12 cellular contexts compared by ENCODE assay signal in genomic region chr4:168221298-168221697, GRCh38.
DNase-seq lines count a peak whose midpoint lies in the region; ATAC-seq and TF ChIP-seq lines count a peak whose summit lies in the region.
"Had no signal": no experiment of that assay in that cellular context is flagged by ENCODE, and none has a peak within 500 bp of the region (broad histone marks: within the 10 kb centered on the region; RNA-seq: fewer than 3 reads in every experiment).

No MANE protein-coding gene starts in this region.

- no peaks in the 10 kb centered on the region for H3K79me1 ChIP-seq in IMR-90 (ENCODE audit: low read depth in 1 of 2, low read length in 2 of 2)

- H3K4me1 ChIP-seq in IMR-90 (ENCODE audit: control insufficient read depth, insufficient read depth, low read length), result peaks cover 1% of the 10 kb centered on the region; the same call in 1 of the 2 replicates

- H3K4ac ChIP-seq in IMR-90 (ENCODE audit: low read depth, low read length), result no peak overlapping the region

- no CpG with 5 or more reads among the region's 2 CpGs for WGBS in IMR-90 (ENCODE audit: extremely low coverage in 2 of 2, insufficient read length in 1 of 2), 2 experiments

- no peak for TF ChIP-seq RAD21 in IMR-90 (IDR thresholded peaks at IDR 0.05; ENCODE audit: low read length)

- ATAC-seq in IMR-90 (ENCODE audit: low read depth), result peak; percentile 52
- no peak for ATAC-seq in Right ventricle myocardium superior (ENCODE audit: poor library complexity)
- no peak for ATAC-seq in GM21360 (IDR thresholded peaks at IDR 0.05; ENCODE audit: unreplicated experiment)
- ATAC-seq: stimulated activated naive B cell treated with anti-CD40 and anti-IgM and Interleukin-4, amounts not matched to agents 10 μg/mL and 1 μg/mL and 100 μg/mL, for 72 hours had no signal

- peaks cover 2% of the 10 kb centered on the region; the same call in 1 of the 2 replicates for H3K9me3 ChIP-seq in IMR-90 (ENCODE audit: control insufficient read depth, insufficient read depth, low read length)

- no peak overlapping the region for H3K27ac ChIP-seq in IMR-90 (ENCODE audit: insufficient read depth, low read length)

- H2BK120ac ChIP-seq in IMR-90 (ENCODE audit: low read depth, low read length), result no peak overlapping the region

- no TSS peak for BruUV-seq in IMR-90 (replicated peaks; lab: Mats Ljungman, UMichigan)

- H4K91ac ChIP-seq in IMR-90 (ENCODE audit: insufficient read depth, low read depth, low read length), result no peak overlapping the region

- H3K27me3 ChIP-seq in IMR-90 (ENCODE audit: control insufficient read depth, insufficient read depth, low read length), result no peaks in the 10 kb centered on the region

- H3K9me1 ChIP-seq in IMR-90 (ENCODE audit: insufficient read depth, low read length), result peaks cover 2% of the 10 kb centered on the region; the same call in 1 of the 2 replicates

- H3K56ac ChIP-seq in IMR-90 (ENCODE audit: extremely low read depth, insufficient read depth, low read length), result no peak overlapping the region

- H4K20me1 ChIP-seq in IMR-90 (ENCODE audit: insufficient read depth, low read length), result no peaks in the 10 kb centered on the region

- dilution Hi-C loops in IMR-90 (cut with HindIII; ENCODE audit: low sequenced_read_pairs, unreplicated experiment), result no loop called here

- H2AK9ac ChIP-seq in IMR-90 (replicated peaks; ENCODE audit: low read depth, low read length, poor library complexity), result no peak overlapping the region

- peak overlapping the region; percentile 56; the same call in 1 of the 2 replicates for H3K18ac ChIP-seq in IMR-90 (ENCODE audit: low read depth, low read length)

- H3K4me2 ChIP-seq in IMR-90 (ENCODE audit: low read depth, low read length), result no peak overlapping the region; the same call in 1 of the 2 replicates

- no peak overlapping the region for H4K8ac ChIP-seq in IMR-90 (ENCODE audit: low read depth in 2 of 2, low read length in 2 of 2)

- POLR2A ChIA-PET in IMR-90 (lab: Charles Lee; ENCODE audit: unreplicated experiment), result no interaction called here

- no peak overlapping the region for H2AFZ ChIP-seq in IMR-90 (replicated peaks; ENCODE audit: low read length, poor library complexity)

- intact Hi-C loops in IMR-90 (cut with micrococcal nuclease), result loop anchor here (2.0 kb wide), 1 partner anchor 16 kb away; no protein-coding TSS in a partner anchor
- intact Hi-C loops in Right ventricle myocardium superior (cut with DNase I), result no loop called here

- TF ChIP-seq POLR2A in IMR-90 (IDR thresholded peaks at IDR 0.05; ENCODE audit: low read depth, low read length), result no peak

- no peak for TF ChIP-seq CTCF in IMR-90 (conservative IDR thresholded peaks at IDR 0.05; ENCODE audit: low read depth, low read length)

- H3K4me3 ChIP-seq in IMR-90 (ENCODE audit: insufficient read depth, low read depth, low read length), result no peak overlapping the region

- 0 out of 3 replicates have a peak overlapping the region, but pooled peaks have one; percentile 39 for H2BK15ac ChIP-seq in IMR-90 (ENCODE audit: low read depth, low read length)

- in situ Hi-C loops in IMR-90 (cut with MboI; ENCODE audit: low sequenced_read_pairs), result no loop called here

- no peak overlapping the region for H3K23ac ChIP-seq in IMR-90 (ENCODE audit: low read depth, low read length)

- no peak overlapping the region for H2BK20ac ChIP-seq in IMR-90 (ENCODE audit: low read depth, low read length)

- no peaks in the 10 kb centered on the region for H3K36me3 ChIP-seq in IMR-90 (ENCODE audit: control insufficient read depth, insufficient read depth, low read length)

- no peak overlapping the region for H3K9ac ChIP-seq in IMR-90 (ENCODE audit: low read depth, low read length)

- DNase-seq in COR-L47 (lab: John Stamatoyannopoulos, UW) (peak; percentile 54), IMR-90 (peak; percentile 85), amniotic stem cell (lab: John Stamatoyannopoulos, UW) (peak; percentile 25), kidney tubule cell (ENCODE audit: low spot score) (peak; percentile 73), Right ventricle myocardium superior (no peak)
- no peak for DNase-seq in effector CD4-positive, alpha-beta T cell
- DNase-seq in activated CD4-positive, alpha-beta T cell treated with anti-CD3 and anti-CD28 coated beads, Interleukin-2, amount 50 U/mL, for 4 hours, result no peak
- DNase-seq: activated CD4-positive, CD25-positive, alpha-beta regulatory T cell; activated naive CD4-positive, alpha-beta T cell treated with Interleukin-2 at 50 U/mL for 16 hours; DND-41; stimulated activated naive B cell treated with anti-CD40 and anti-IgM and Interleukin-4, amounts not matched to agents 10 μg/mL and 1 μg/mL and 100 μg/mL, for 72 hours had no signal

- H3K14ac ChIP-seq in IMR-90 (replicated peaks; ENCODE audit: low read depth, low read length), result no peak overlapping the region

- peak overlapping the region; percentile 21 for H2BK5ac ChIP-seq in IMR-90 (ENCODE audit: low read depth, low read length, poor library complexity, severe bottlenecking)

- no peak overlapping the region for H2AK5ac ChIP-seq in IMR-90 (ENCODE audit: low read depth, low read length)

- H4K5ac ChIP-seq in IMR-90 (ENCODE audit: low read depth, low read length), result no peak overlapping the region

- CTCF ChIA-PET in IMR-90 (lab: Yijun Ruan, JAX), result no interaction called here

TF ChIP-seq in IMR-90, 13 proteins besides CTCF, POLR2A, EP300 and RAD21:
- TF ChIP-seq USF2 (IDR thresholded peaks at IDR 0.05; ENCODE audit: low read depth, low read length) (no peak), CEBPB (IDR thresholded peaks at IDR 0.05; ENCODE audit: low read depth, low read length) (no peak), MXI1 (IDR thresholded peaks at IDR 0.05; ENCODE audit: borderline replicate concordance, low read depth, low read length) (no peak), SMC3 (IDR thresholded peaks at IDR 0.05; ENCODE audit: low read depth, low read length) (no peak)

Comparison
In these comparisons a context has a peak if more than half of its experiments do, and no peak if none do; other contexts are left out.
1. DNase-seq: peak in COR-L47 (single experiment), IMR-90 (single experiment), amniotic stem cell (single experiment) and kidney tubule cell (single experiment); none in effector CD4-positive, alpha-beta T cell (single experiment), activated CD4-positive, alpha-beta T cell treated with anti-CD3 and anti-CD28 coated beads, Interleukin-2, amount 50 U/mL, for 4 hours (0 of 2) and Right ventricle myocardium superior (single experiment).